ENCODE assay signal across 10 cellular contexts in genomic region chr4:99816611-99817309, GRCh38. TPM values are rescaled to one million over a fixed set of nuclear protein-coding genes. Genes with fewer than 3 reads are reported as not detected.
A peak's percentile ranks its signal among the peaks of the same experiment; 100 is the strongest.
DNase-seq lines count a peak whose midpoint lies in the region; ATAC-seq and TF ChIP-seq lines count a peak whose summit lies in the region.
"Had no signal": no experiment of that assay in that cellular context is flagged by ENCODE, and none has a peak within 500 bp of the region (broad histone marks: within the 10 kb centered on the region; RNA-seq: fewer than 3 reads in every experiment).

Gene DAPP1, plus strand, starts transcription at chr4:99816827. Its CDS starts 87 bp downstream, at chr4:99816914.

- H3K27me3 Mint-ChIP-seq in activated T-helper 1 cell treated with anti-CD3 and anti-CD28 coated beads, Interleukin-12 subunit alpha, Interleukin-12 subunit beta, Interleukin-2, Interleukin-4 antibody, amounts not matched to agents 30 ng/mL and 10 ng/mL and 1 ng/mL, durations not matched to agents 14 hours and 24 hours and 36 hours (ENCODE audit: insufficient read depth), result no peaks in the 10 kb centered on the region

- 91 to 92% (median 91%) methylated on average over 7 of the region's 7 CpGs for WGBS in ovary, 3 donors

- TF ChIP-seq EP300 in ovary (IDR thresholded peaks at IDR 0.05), result no peak

- no peaks in the 10 kb centered on the region for H3K4me1 ChIP-seq in ovary (ENCODE audit: insufficient read depth)

- peak within 1 kb of the TSS; percentile 77 for H3K27ac Mint-ChIP-seq in activated T-helper 1 cell treated with anti-CD3 and anti-CD28 coated beads, Interleukin-12 subunit alpha, Interleukin-12 subunit beta, Interleukin-2, Interleukin-4 antibody, amounts not matched to agents 30 ng/mL and 10 ng/mL and 1 ng/mL, durations not matched to agents 14 hours and 24 hours and 36 hours

- DNase-seq in OCI-M1 (lab: John Stamatoyannopoulos, UW), result peak; percentile 51
- peak; percentile 79 for DNase-seq in activated T-helper 1 cell treated with anti-CD3 and anti-CD28 coated beads, Interleukin-12 subunit alpha, Interleukin-12 subunit beta, Interleukin-2, Interleukin-4 antibody, amounts not matched to agents 30 ng/mL and 10 ng/mL and 1 ng/mL, durations not matched to agents 14 hours and 24 hours and 36 hours (ENCODE audit: low spot score)
- peak; percentile 94 for DNase-seq in kidney tubule cell (ENCODE audit: low spot score)
- DNase-seq in stimulated activated CD8-positive, alpha-beta memory T cell treated with anti-CD3 and anti-CD28 coated beads, Interleukin-4, amount 100 ng/mL, for 48 hours, result peak; percentile 77
- DNase-seq in ovary, result no peak
- no peak for DNase-seq in dedifferentiated amniotic fluid mesenchymal stem cell (ENCODE audit: extremely low spot score)
- DNase-seq: IMR-90 had no signal

- intact Hi-C loops in activated T-helper 1 cell treated with anti-CD3 and anti-CD28 coated beads, Interleukin-12 subunit alpha, Interleukin-12 subunit beta, Interleukin-2, Interleukin-4 antibody, amounts not matched to agents 30 ng/mL and 10 ng/mL and 1 ng/mL, durations not matched to agents 14 hours and 24 hours and 36 hours (cut with micrococcal nuclease), result loop anchor here (1.0 to 5.0 kb wide), 11 partner anchors 12 to 1554 kb away; partner anchors contain the start of genes ADH5, DNAJB14, H2AZ1 and LAMTOR3
- intact Hi-C loops in ovary (cut with DNase I), result no loop called here

- no peaks in the 10 kb centered on the region for H3K27me3 ChIP-seq in ovary

- H3K36me3 ChIP-seq in ovary, result no peaks in the 10 kb centered on the region

- ATAC-seq in GM18502 (IDR thresholded peaks at IDR 0.05; ENCODE audit: poor library complexity, unreplicated experiment), result peak; percentile 95
- ATAC-seq in HG02763 (IDR thresholded peaks at IDR 0.05; ENCODE audit: unreplicated experiment), result peak; percentile 96

- no peaks in the 10 kb centered on the region for H3K9me3 ChIP-seq in ovary

- no peak for TF ChIP-seq POLR2A in ovary (IDR thresholded peaks at IDR 0.05)

- peaks cover 76% of the 10 kb centered on the region for H3K4me1 Mint-ChIP-seq in activated T-helper 1 cell treated with anti-CD3 and anti-CD28 coated beads, Interleukin-12 subunit alpha, Interleukin-12 subunit beta, Interleukin-2, Interleukin-4 antibody, amounts not matched to agents 30 ng/mL and 10 ng/mL and 1 ng/mL, durations not matched to agents 14 hours and 24 hours and 36 hours (ENCODE audit: low read depth)

- no peak for TF ChIP-seq CTCF in ovary (IDR thresholded peaks at IDR 0.05)

- H3K36me3 Mint-ChIP-seq in activated T-helper 1 cell treated with anti-CD3 and anti-CD28 coated beads, Interleukin-12 subunit alpha, Interleukin-12 subunit beta, Interleukin-2, Interleukin-4 antibody, amounts not matched to agents 30 ng/mL and 10 ng/mL and 1 ng/mL, durations not matched to agents 14 hours and 24 hours and 36 hours (ENCODE audit: low read depth), result peaks cover 20% of the 10 kb centered on the region

- H3K4me3 Mint-ChIP-seq in activated T-helper 1 cell treated with anti-CD3 and anti-CD28 coated beads, Interleukin-12 subunit alpha, Interleukin-12 subunit beta, Interleukin-2, Interleukin-4 antibody, amounts not matched to agents 30 ng/mL and 10 ng/mL and 1 ng/mL, durations not matched to agents 14 hours and 24 hours and 36 hours, result peak within 1 kb of the TSS; percentile 92

- no peak within 1 kb of the TSS for H3K4me3 ChIP-seq in ovary

- no peaks in the 10 kb centered on the region for H3K9me3 Mint-ChIP-seq in activated T-helper 1 cell treated with anti-CD3 and anti-CD28 coated beads, Interleukin-12 subunit alpha, Interleukin-12 subunit beta, Interleukin-2, Interleukin-4 antibody, amounts not matched to agents 30 ng/mL and 10 ng/mL and 1 ng/mL, durations not matched to agents 14 hours and 24 hours and 36 hours

- H3K27ac ChIP-seq in ovary, result no peak within 1 kb of the TSS

RNA-seq across cellular contexts. Expression of gene DAPP1, which starts in this region (rescaled TPM):
- total RNA-seq in activated T-helper 1 cell treated with anti-CD3 and anti-CD28 coated beads, Interleukin-12 subunit alpha, Interleukin-12 subunit beta, Interleukin-2, Interleukin-4 antibody, amounts not matched to agents 30 ng/mL and 10 ng/mL and 1 ng/mL, durations not matched to agents 14 hours and 24 hours and 36 hours, result 38.8 and 40.2 TPM in 2 replicates
- total RNA-seq in ovary, result 1 to 10 TPM in 2 of 7 donors, under 1 TPM in 5; 0.40 to 4.1 (median 0.65) TPM
- polyA plus RNA-seq in ovary, result 1 to 10 TPM in 1 of 2 donors, under 1 TPM in 1; 0.34 to 1.6 TPM
- total RNA-seq: IMR-90, myocyte had no signal
- polyA plus RNA-seq: IMR-90 had no signal

Comparison
In these comparisons a context has a peak if more than half of its experiments do, and no peak if none do; other contexts are left out.
1. DNase-seq: peak in OCI-M1 (single experiment), activated T-helper 1 cell treated with anti-CD3 and anti-CD28 coated beads, Interleukin-12 subunit alpha, Interleukin-12 subunit beta, Interleukin-2, Interleukin-4 antibody, amounts not matched to agents 30 ng/mL and 10 ng/mL and 1 ng/mL, durations not matched to agents 14 hours and 24 hours and 36 hours (single experiment), kidney tubule cell (single experiment) and stimulated activated CD8-positive, alpha-beta memory T cell treated with anti-CD3 and anti-CD28 coated beads, Interleukin-4, amount 100 ng/mL, for 48 hours (single experiment); none in ovary (0 of 5) and dedifferentiated amniotic fluid mesenchymal stem cell (single experiment).